In the genomic region with DNA sequence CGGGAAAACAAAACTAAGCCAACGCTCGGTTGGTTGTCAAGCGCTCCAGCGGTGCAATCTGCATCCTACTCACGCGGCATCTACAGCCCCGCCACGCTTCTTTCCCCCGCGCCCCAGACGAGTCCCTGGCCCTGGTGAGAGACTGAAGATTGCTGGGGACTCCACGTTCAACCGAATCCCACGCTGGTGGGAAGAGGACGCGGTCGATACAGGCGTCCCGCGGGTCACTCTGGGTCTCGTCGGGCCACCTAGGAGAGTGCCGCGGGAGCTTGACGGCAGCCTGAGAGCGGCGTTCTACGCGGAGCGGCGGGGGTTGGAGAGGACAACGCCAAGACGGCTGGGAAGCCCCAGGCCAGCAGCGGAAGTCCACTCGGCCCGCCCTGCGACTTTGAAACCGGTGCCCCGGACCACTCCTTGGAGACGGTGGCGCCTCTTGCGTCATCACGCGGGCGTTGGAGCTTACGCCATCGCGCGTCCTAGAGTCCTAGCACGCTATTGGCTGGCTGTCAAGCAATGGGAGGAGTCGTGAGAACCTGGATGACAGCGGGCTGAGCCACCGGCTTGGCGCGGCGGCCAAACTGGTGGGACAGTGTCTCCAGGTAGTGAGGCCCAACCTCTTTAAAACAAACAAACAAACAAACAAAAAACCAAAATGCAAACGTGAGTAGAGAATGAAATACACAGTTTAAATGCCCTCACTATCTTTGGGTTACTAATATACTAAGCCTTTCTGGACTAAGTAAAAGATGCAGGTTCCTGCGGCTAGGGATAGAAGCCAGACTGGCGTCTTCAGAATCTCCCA, we compare ENCODE assay signal across 8 cellular contexts. TPM values are rescaled to one million over a fixed set of nuclear protein-coding genes. Genes with fewer than 3 reads are reported as not detected.
DNase-seq lines count a peak whose midpoint lies in the region; ATAC-seq, FAIRE-seq and TF ChIP-seq lines count a peak whose summit lies in the region.

Gene SCLT1 (minus strand): TSS at position 367 of the 802 bp plus-strand sequence. CDS start 436 bp downstream, outside the sequence.

- peak in 3 of 4 donors; percentile 78 to 95 (median 82) for TF ChIP-seq POLR2A in esophagus squamous epithelium (IDR thresholded peaks at IDR 0.05)

- no peak for TF ChIP-seq CTCF in esophagus squamous epithelium (IDR thresholded peaks at IDR 0.05)

- peak; percentile 91 for ATAC-seq in GM21786 (IDR thresholded peaks at IDR 0.05; ENCODE audit: unreplicated experiment)
- ATAC-seq in activated T-cell treated with anti-CD3 and anti-CD28 coated beads, Interleukin-2, amount 50 U/mL, for 72 hours (replicated peaks in 1 of 2) = peak; percentile 96 to 97

- no peaks in the 10 kb centered on the region for H3K27me3 ChIP-seq in esophagus squamous epithelium

- peak within 1 kb of the TSS in 1 of 2 donors; percentile 83 for H3K4me3 Mint-ChIP-seq in activated T-cell treated with anti-CD3 and anti-CD28 coated beads, Interleukin-2, amount 50 U/mL, for 72 hours

- FAIRE-seq in RCC 7860 (lab: Jason Lieb, UNC) = peak; percentile 78

- peak within 1 kb of the TSS; percentile 85 to 96 (median 88) for H3K4me3 ChIP-seq in esophagus squamous epithelium

- H3K27ac ChIP-seq in KOPT-K1 (ENCODE audit: low read depth, low read length, poor library complexity, severe bottlenecking) = peak within 1 kb of the TSS; percentile 92
- peak within 1 kb of the TSS; percentile 97 to 99 (median 99) for H3K27ac ChIP-seq in esophagus squamous epithelium

- no peaks in the 10 kb centered on the region for H3K9me3 Mint-ChIP-seq in activated T-cell treated with anti-CD3 and anti-CD28 coated beads, Interleukin-2, amount 50 U/mL, for 72 hours

- peaks cover 35% of the 10 kb centered on the region for H3K4me1 Mint-ChIP-seq in activated T-cell treated with anti-CD3 and anti-CD28 coated beads, Interleukin-2, amount 50 U/mL, for 72 hours (ENCODE audit: low read depth)

- H3K36me3 ChIP-seq in KOPT-K1 (ENCODE audit: insufficient read depth, low read length) (no peaks in the 10 kb centered on the region), esophagus squamous epithelium (no peaks in the 10 kb centered on the region)

- no peak within 1 kb of the TSS for H3K27ac Mint-ChIP-seq in activated T-cell treated with anti-CD3 and anti-CD28 coated beads, Interleukin-2, amount 50 U/mL, for 72 hours

- intact Hi-C loops in esophagus squamous epithelium (cut with DNase I) = no loop called here

- H3K27me3 Mint-ChIP-seq in activated T-cell treated with anti-CD3 and anti-CD28 coated beads, Interleukin-2, amount 50 U/mL, for 72 hours (ENCODE audit: low read depth) = no peaks in the 10 kb centered on the region

- peaks cover 0 to 51% (median 3%) of the 10 kb centered on the region in 3 donors for H3K4me1 ChIP-seq in esophagus squamous epithelium

- 1 to 7% methylated on average over 13 to 16 of the region's 60 CpGs for WGBS in esophagus squamous epithelium, 2 donors

- H3K9me3 ChIP-seq in KOPT-K1 (ENCODE audit: insufficient read depth, low read length, poor library complexity, severe bottlenecking) (no peaks in the 10 kb centered on the region), esophagus squamous epithelium (no peaks in the 10 kb centered on the region)

- DNase-seq in DMS79 (lab: John Stamatoyannopoulos, UW) (peak; percentile 87), RCC 7860 (ENCODE audit: low spot score) (peak; percentile 90), esophagus squamous epithelium (lab: John Stamatoyannopoulos, UW) (peak; percentile 83), myocyte (ENCODE audit: low read depth) (peak; percentile 99)
- DNase-seq in activated T-cell treated with anti-CD3 and anti-CD28 coated beads, Interleukin-2, amount 50 U/mL, for 72 hours = peak; percentile 97 to 98
- peak; percentile 95 to 98 for DNase-seq in stimulated activated CD8-positive, alpha-beta memory T cell treated with anti-CD3 and anti-CD28 coated beads, Interleukin-7, amount 100 ng/mL, for 48 hours (ENCODE audit: extremely low read depth in 1 of 2, low read depth in 1 of 2)

- peaks cover 0 to 2% of the 10 kb centered on the region in 2 donors for H3K36me3 Mint-ChIP-seq in activated T-cell treated with anti-CD3 and anti-CD28 coated beads, Interleukin-2, amount 50 U/mL, for 72 hours (ENCODE audit: insufficient read depth in 2 of 2)

RNA-seq across cellular contexts. Expression of gene SCLT1, which starts in this region (rescaled TPM):
- total RNA-seq in activated T-cell treated with anti-CD3 and anti-CD28 coated beads, Interleukin-2, amount 50 U/mL, for 72 hours = 10 to 100 TPM; 24.5 to 25.6 TPM
- total RNA-seq in esophagus squamous epithelium (10 to 100 TPM in 3 of 4 donors, 1 to 10 TPM in 1; 6.7 to 19.1 (median 13.5) TPM), myocyte (5.2 and 7.4 TPM in 2 replicates)
- polyA plus RNA-seq in myocyte (2012) = 1.9 TPM

Comparison
In these comparisons a context has a peak if more than half of its experiments do, and no peak if none do; other contexts are left out.
1. Peak in every context shown above with its lines: DNase-seq, ATAC-seq, H3K4me3 ChIP-seq and H3K27ac ChIP-seq.